In the genomic region with DNA sequence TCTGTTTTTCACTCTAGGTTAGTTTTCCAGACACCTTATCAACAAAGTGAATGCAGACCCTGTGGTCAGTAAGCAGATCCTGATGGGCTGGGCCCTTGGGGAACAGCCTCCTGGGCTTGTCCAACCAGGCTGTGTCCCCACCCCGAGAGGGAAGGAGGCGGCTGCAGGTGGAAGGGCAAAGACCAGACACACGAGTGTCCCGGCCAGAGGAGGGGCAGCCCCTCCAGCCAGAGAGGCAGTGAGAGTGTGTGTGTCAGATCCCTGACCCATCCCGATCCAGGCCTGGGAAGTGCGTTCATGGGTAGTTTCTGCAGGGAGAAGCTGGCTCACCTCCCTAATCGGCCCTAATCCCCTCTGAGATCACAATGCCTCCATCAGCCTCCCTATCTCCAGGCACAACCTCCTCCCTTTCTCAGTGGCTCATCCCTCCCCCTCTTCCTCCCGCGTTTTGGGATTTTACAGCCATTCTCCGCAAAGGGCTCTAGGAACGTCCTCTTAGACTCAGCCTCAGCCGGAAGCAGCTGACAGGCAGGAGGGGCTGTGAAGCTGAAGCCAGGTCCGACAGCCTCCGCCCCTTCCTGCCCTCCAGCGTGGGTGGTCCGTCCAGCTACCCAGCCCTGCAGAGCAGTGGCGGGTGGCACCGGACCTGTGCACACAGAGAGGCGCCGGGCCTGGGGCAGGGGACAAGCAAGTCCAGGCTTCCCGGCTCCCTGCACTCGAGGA, we compare ENCODE assay signal across 9 cellular contexts. TPM values are rescaled to one million over a fixed set of nuclear protein-coding genes. Genes with fewer than 3 reads are reported as not detected.
DNase-seq lines count a peak whose midpoint lies in the region; ATAC-seq and TF ChIP-seq lines count a peak whose summit lies in the region.
"Had no signal": no experiment of that assay in that cellular context is flagged by ENCODE, and none has a peak within 500 bp of the region (broad histone marks: within the 10 kb centered on the region; RNA-seq: fewer than 3 reads in every experiment).

No MANE protein-coding gene starts in this region.

- H3K9ac ChIP-seq in fibroblast of lung (ENCODE audit: insufficient read depth, low read length) (no peak overlapping the region), mucosa of stomach (ENCODE audit: low read length) (peak overlapping the region; percentile 44)

- H3K9me3 Mint-ChIP-seq in stimulated activated naive CD8-positive, alpha-beta T cell treated with anti-CD3 and anti-CD28 coated beads, Interleukin-15, amount 100 ng/mL, for 72 hours, result no peaks in the 10 kb centered on the region

- no peaks in the 10 kb centered on the region for H3K27me3 Mint-ChIP-seq in stimulated activated naive CD8-positive, alpha-beta T cell treated with anti-CD3 and anti-CD28 coated beads, Interleukin-15, amount 100 ng/mL, for 72 hours

- peak overlapping the region; percentile 22 to 41 for H3K4me3 Mint-ChIP-seq in stimulated activated naive CD8-positive, alpha-beta T cell treated with anti-CD3 and anti-CD28 coated beads, Interleukin-15, amount 100 ng/mL, for 72 hours

- TF ChIP-seq CTCF in fibroblast of lung (conservative IDR thresholded peaks at IDR 0.05 in 1 of 2, IDR thresholded peaks at IDR 0.05 in 1 of 2; ENCODE audit: low read depth in 1 of 2, low read length in 2 of 2) (no peak), tibial nerve (IDR thresholded peaks at IDR 0.05) (no peak)

- peak overlapping the region; percentile 51 for H3K4me2 ChIP-seq in fibroblast of lung (ENCODE audit: extremely low read depth, insufficient read depth, low read length)

- H2AFZ ChIP-seq in fibroblast of lung (ENCODE audit: low read length), result peak overlapping the region; percentile 62

- no peaks in the 10 kb centered on the region for H3K79me2 ChIP-seq in fibroblast of lung (ENCODE audit: control insufficient read depth, insufficient read depth, low read length)

- no peaks in the 10 kb centered on the region for H3K9me3 ChIP-seq in fibroblast of lung (ENCODE audit: control insufficient read depth, insufficient read depth, low read depth, low read length)
- no peaks in the 10 kb centered on the region for H3K9me3 ChIP-seq in mucosa of stomach (ENCODE audit: control insufficient read depth, low read length)
- no peaks in the 10 kb centered on the region for H3K9me3 ChIP-seq in tibial nerve

- no peak for TF ChIP-seq EP300 in tibial nerve (IDR thresholded peaks at IDR 0.05)

- WGBS in tibial nerve, 2 donors, result 17 to 27% methylated on average over 16 to 21 of the region's 22 CpGs

- H3K4me1 Mint-ChIP-seq in stimulated activated naive CD8-positive, alpha-beta T cell treated with anti-CD3 and anti-CD28 coated beads, Interleukin-15, amount 100 ng/mL, for 72 hours, result peaks cover 93% of the 10 kb centered on the region

- H3K27me3 ChIP-seq in fibroblast of lung (ENCODE audit: control insufficient read depth, insufficient read depth, low read length), result no peaks in the 10 kb centered on the region
- H3K27me3 ChIP-seq in mucosa of stomach (ENCODE audit: control insufficient read depth, insufficient read depth, low read length), result no peaks in the 10 kb centered on the region
- H3K27me3 ChIP-seq in tibial nerve, result no peaks in the 10 kb centered on the region

- H3K27ac ChIP-seq in fibroblast of lung (ENCODE audit: insufficient read depth, low read length) (no peak overlapping the region), tibial nerve (peak overlapping the region in 1 of 4 donors; percentile 41)

- no peak for DNase-seq in stimulated activated naive CD8-positive, alpha-beta T cell treated with anti-CD3 and anti-CD28 coated beads, Interleukin-15, amount 100 ng/mL, for 72 hours
- no peak for DNase-seq in stimulated activated naive CD8-positive, alpha-beta T cell treated with anti-CD3 and anti-CD28 coated beads, Interleukin-15, Interleukin-2, amounts not matched to agents 100 U/mL and 50 U/mL, for 24 hours
- no peak for DNase-seq in fibroblast of lung (ENCODE audit: low read depth in 2 of 2)
- DNase-seq in pons (ENCODE audit: low spot score), result no peak
- DNase-seq in tibial nerve (ENCODE audit: low spot score in 2 of 2), result no peak
- DNase-seq: NCI-H1048 had no signal

- H3K27ac Mint-ChIP-seq in stimulated activated naive CD8-positive, alpha-beta T cell treated with anti-CD3 and anti-CD28 coated beads, Interleukin-15, amount 100 ng/mL, for 72 hours, result no peak overlapping the region

- H3K4me3 ChIP-seq in fibroblast of lung (replicated peaks in 1 of 4; ENCODE audit: control extremely low read depth in 1 of 4, insufficient read depth in 1 of 4, low read depth in 3 of 4, low read length in 4 of 4) (no peak overlapping the region), mucosa of stomach (ENCODE audit: low read length) (no peak overlapping the region), tibial nerve (no peak overlapping the region)

- peak in 1 of 2 donors; percentile 17 for TF ChIP-seq POLR2A in tibial nerve (IDR thresholded peaks at IDR 0.05)

- H4K20me1 ChIP-seq in fibroblast of lung (ENCODE audit: control insufficient read depth, extremely low read depth, insufficient read depth, low read length), result no peaks in the 10 kb centered on the region

- no peak for ATAC-seq in stimulated activated naive CD8-positive, alpha-beta T cell treated with anti-CD3 and anti-CD28 coated beads, Interleukin-15, amount 100 ng/mL, for 72 hours
- no peak for ATAC-seq in stimulated activated naive CD8-positive, alpha-beta T cell treated with anti-CD3 and anti-CD28 coated beads, Interleukin-15, Interleukin-2, amounts not matched to agents 100 U/mL and 50 U/mL, for 24 hours
- ATAC-seq in HG02884 (IDR thresholded peaks at IDR 0.05; ENCODE audit: unreplicated experiment), result no peak
- ATAC-seq in GM21367 (IDR thresholded peaks at IDR 0.05; ENCODE audit: unreplicated experiment), result no peak

- H3K4me1 ChIP-seq in fibroblast of lung (ENCODE audit: control insufficient read depth, extremely low read depth, insufficient read depth, low read length) (peaks cover 13% of the 10 kb centered on the region), mucosa of stomach (ENCODE audit: control insufficient read depth, insufficient read depth, low read length) (peaks cover 58% of the 10 kb centered on the region), tibial nerve (peaks cover 0 to 67% (median 30%) of the 10 kb centered on the region in 4 donors)

- H3K36me3 ChIP-seq in fibroblast of lung (ENCODE audit: control insufficient read depth, insufficient read depth, low read length) (no peaks in the 10 kb centered on the region), mucosa of stomach (ENCODE audit: control insufficient read depth, insufficient read depth, low read length) (no peaks in the 10 kb centered on the region), tibial nerve (no peaks in the 10 kb centered on the region)

RNA-seq across cellular contexts. Expression of a gene that starts 9.7 kb away (rescaled TPM):
- total RNA-seq in fibroblast of lung (20.5 and 23.9 TPM in 2 replicates), tibial nerve (10 to 100 TPM; 11.4 to 39.3 (median 18.8) TPM)
- polyA plus RNA-seq in fibroblast of lung, result 2.7 and 2.9 TPM in 2 replicates
- 7.2 and 9.6 TPM in 2 replicates for polyA plus RNA-seq in fibroblast of lung (2012)
- polyA minus RNA-seq in fibroblast of lung (ENCODE audit: low replicate concordance), result 16.4 and 23.2 TPM in 2 replicates
